Comparison of ENCODE assay signal across 25 cellular contexts in genomic region chr11:533049-533585, GRCh38. TPM values are rescaled to one million over a fixed set of nuclear protein-coding genes. Genes with fewer than 3 reads are reported as not detected.
DNase-seq lines count a peak whose midpoint lies in the region; ATAC-seq and TF ChIP-seq lines count a peak whose summit lies in the region.
"Had no signal": no experiment of that assay in that cellular context is flagged by ENCODE, and none has a peak within 500 bp of the region (broad histone marks: within the 10 kb centered on the region; RNA-seq: fewer than 3 reads in every experiment).

No MANE protein-coding gene starts in this region.

- H3K4me1 ChIP-seq in right atrium auricular region = peaks cover 0 to 39% of the 10 kb centered on the region in 2 donors
- H3K4me1 ChIP-seq: HAP-1 had no signal

- H3K9me3 ChIP-seq in right atrium auricular region = no peaks in the 10 kb centered on the region
- H3K9me3 ChIP-seq: esophagus muscularis mucosa, gastroesophageal sphincter, HAP-1, tibial nerve had no signal

- CTCF ChIA-PET in WTC11 (lab: Charles Lee) = interaction anchor here (1.3 kb wide), 1 partner anchor 126 kb away, joined by 4 read pairs; no protein-coding TSS in a partner anchor

- H3K27me3 Mint-ChIP-seq in WTC11 (ENCODE audit: low read depth) (peaks cover 12% of the 10 kb centered on the region), nephron (ENCODE audit: low read depth) (peaks cover 10% of the 10 kb centered on the region)
- H3K27me3 Mint-ChIP-seq: activated naive CD8-positive, alpha-beta T cell; stimulated activated naive CD8-positive, alpha-beta T cell treated with anti-CD3 and anti-CD28 coated beads, Interleukin-15, amount 100 ng/mL, for 72 hours; T-cell had no signal

- POLR2A ChIA-PET in WTC11 (lab: Charles Lee) = no interaction called here

- TF ChIP-seq CTCF in right atrium auricular region (IDR thresholded peaks at IDR 0.05) = no peak
- TF ChIP-seq CTCF in WTC11 (IDR thresholded peaks at IDR 0.05) = no peak
- TF ChIP-seq CTCF in nephron (IDR thresholded peaks at IDR 0.05; ENCODE audit: unreplicated experiment in 3 of 3) = no peak

- H3K27ac Mint-ChIP-seq in WTC11 = no peak overlapping the region
- H3K27ac Mint-ChIP-seq in nephron = no peak overlapping the region
- H3K27ac Mint-ChIP-seq: activated naive CD8-positive, alpha-beta T cell; stimulated activated naive CD8-positive, alpha-beta T cell treated with anti-CD3 and anti-CD28 coated beads, Interleukin-15, amount 100 ng/mL, for 72 hours; T-cell had no signal

- H3K9me3 Mint-ChIP-seq in WTC11 (no peaks in the 10 kb centered on the region), nephron (no peaks in the 10 kb centered on the region)
- H3K9me3 Mint-ChIP-seq: stimulated activated naive CD8-positive, alpha-beta T cell treated with anti-CD3 and anti-CD28 coated beads, Interleukin-15, amount 100 ng/mL, for 72 hours; T-cell had no signal

- H3K27ac ChIP-seq in right atrium auricular region = no peak overlapping the region
- H3K27ac ChIP-seq: esophagus muscularis mucosa, gastroesophageal sphincter, tibial nerve had no signal

- DNase-seq in left cardiac atrium (peak; percentile 27), right atrium auricular region (ENCODE audit: low spot score) (no peak), WTC11 (ENCODE audit: low spot score) (peak; percentile 8), germinal center (ENCODE audit: low spot score) (no peak), NCI-H146 (lab: John Stamatoyannopoulos, UW) (no peak), SKM-1 treated with dmso at 0.1 percent for 144 hours (lab: John Stamatoyannopoulos, UW; ENCODE audit: unreplicated experiment) (no peak), cerebellum (ENCODE audit: low spot score) (no peak)
- DNase-seq: activated T-cell treated with anti-CD3 and anti-CD28 coated beads, Interleukin-2, amount 50 U/mL, for 48 hours; DMS 273 treated with DMSO at 0.1 percent for 48 hours; effector memory CD4-positive, alpha-beta T cell; GDM1; KBM-7; kidney glomerular epithelial cell; mesenchymal stem cell; NCI-H2171 treated with DMSO at 0.1 percent for 48 hours; OCI-M1; SHP77 treated with DMSO at 0.1 percent for 48 hours; stimulated activated naive CD8-positive, alpha-beta T cell treated with anti-CD3 and anti-CD28 coated beads, Interleukin-15, amount 100 ng/mL, for 72 hours; T-cell had no signal

- no peak overlapping the region for H3K4me3 ChIP-seq in right atrium auricular region
- H3K4me3 ChIP-seq: HAP-1 had no signal

- intact Hi-C loops in left cardiac atrium (cut with DNase I) = no loop called here

- peaks cover 25% of the 10 kb centered on the region for H3K36me3 ChIP-seq in right atrium auricular region

- H3K4me3 Mint-ChIP-seq in WTC11 = no peak overlapping the region
- H3K4me3 Mint-ChIP-seq in nephron = peak overlapping the region in 2 of 3 experiments; percentile 47 to 61

- H3K36me3 Mint-ChIP-seq in WTC11 (peaks cover 5% of the 10 kb centered on the region; the same call in 1 of the 2 replicates), nephron (ENCODE audit: low read depth) (no peaks in the 10 kb centered on the region)
- H3K36me3 Mint-ChIP-seq: activated naive CD8-positive, alpha-beta T cell had no signal

- H3K27me3 ChIP-seq in right atrium auricular region = no peaks in the 10 kb centered on the region
- H3K27me3 ChIP-seq: tibial nerve had no signal

- ATAC-seq in left cardiac atrium = no peak
- ATAC-seq in WTC11 = no peak
- ATAC-seq: gastroesophageal sphincter; stimulated activated naive CD8-positive, alpha-beta T cell treated with anti-CD3 and anti-CD28 coated beads, Interleukin-15, amount 100 ng/mL, for 72 hours; T-cell had no signal

- no peaks in the 10 kb centered on the region for H3K4me1 Mint-ChIP-seq in WTC11
- H3K4me1 Mint-ChIP-seq in nephron = peaks cover 4% of the 10 kb centered on the region

TF ChIP-seq in WTC11, 78 proteins besides CTCF, POLR2A, EP300 and RAD21:
- TF ChIP-seq ATF1 (CRISPR knock-in tag; IDR thresholded peaks at IDR 0.05) (no peak), TCF7 (CRISPR knock-in tag; IDR thresholded peaks at IDR 0.05; ENCODE audit: low read depth) (no peak), SMAD3 (CRISPR knock-in tag; IDR thresholded peaks at IDR 0.05; ENCODE audit: borderline replicate concordance) (no peak), ESRRA (CRISPR knock-in tag; IDR thresholded peaks at IDR 0.05; ENCODE audit: borderline replicate concordance) (no peak), FOXP1 (CRISPR knock-in tag; IDR thresholded peaks at IDR 0.05; ENCODE audit: borderline replicate concordance) (no peak)

RNA-seq across cellular contexts. Expression of gene HRAS, which starts 2.3 kb away (rescaled TPM):
- total RNA-seq in left cardiac atrium (10 to 100 TPM; 47.9 to 56.5 TPM), right atrium auricular region (10 to 100 TPM; 31.7 to 48.1 TPM), WTC11 (2021) (42.9 to 62.4 TPM (median 48.3 TPM) in 3 replicates), cerebellum (16.2 TPM)

RNA-seq across cellular contexts. Expression of gene LRRC56, which starts 4.2 kb away (rescaled TPM):
- total RNA-seq in left cardiac atrium (under 1 TPM; 0.47 to 0.68 TPM), right atrium auricular region (under 1 TPM; 0.12 to 0.15 TPM), WTC11 (2021) (2.3 to 3.4 TPM (median 2.5 TPM) in 3 replicates), cerebellum (1.5 TPM)

RNA-seq across cellular contexts. Expression of gene RNH1, which starts 26.1 kb away (rescaled TPM):
- 100 to 1,000 TPM; 153 to 159 TPM for total RNA-seq in left cardiac atrium
- 100 to 1,000 TPM; 185 to 248 TPM for total RNA-seq in right atrium auricular region
- 59.0 to 67.5 TPM (median 60.4 TPM) in 3 replicates for total RNA-seq in WTC11 (2021)
- 33.9 TPM for total RNA-seq in cerebellum

RNA-seq across cellular contexts. Expression of gene LMNTD2, which starts 27.4 kb away (rescaled TPM):
- total RNA-seq in left cardiac atrium (1 to 10 TPM in 1 of 2 donors, under 1 TPM in 1; 0.58 to 1.1 TPM), right atrium auricular region (under 1 TPM; 0.33 to 0.86 TPM), WTC11 (2021) (4.0 to 6.0 TPM (median 5.9 TPM) in 3 replicates), cerebellum (not detected)

RNA-seq across cellular contexts. Expression of gene RASSF7, which starts 27.7 kb away (rescaled TPM):
- total RNA-seq in left cardiac atrium (1 to 10 TPM; 3.2 to 4.4 TPM), right atrium auricular region (10 to 100 TPM in 1 of 2 donors, 1 to 10 TPM in 1; 8.5 to 13.0 TPM), WTC11 (2021) (30.6 to 39.7 TPM (median 32.5 TPM) in 3 replicates), cerebellum (10.3 TPM)

Comparison
In these comparisons a context has a peak if more than half of its experiments do, and no peak if none do; other contexts are left out.
1. DNase-seq: peak in left cardiac atrium (single experiment) and WTC11 (single experiment); none in right atrium auricular region (single experiment), germinal center (single experiment), NCI-H146 (single experiment), SKM-1 treated with dmso at 0.1 percent for 144 hours (single experiment) and cerebellum (single experiment).